1 cellular context compared by ENCODE assay signal in the genomic region with DNA sequence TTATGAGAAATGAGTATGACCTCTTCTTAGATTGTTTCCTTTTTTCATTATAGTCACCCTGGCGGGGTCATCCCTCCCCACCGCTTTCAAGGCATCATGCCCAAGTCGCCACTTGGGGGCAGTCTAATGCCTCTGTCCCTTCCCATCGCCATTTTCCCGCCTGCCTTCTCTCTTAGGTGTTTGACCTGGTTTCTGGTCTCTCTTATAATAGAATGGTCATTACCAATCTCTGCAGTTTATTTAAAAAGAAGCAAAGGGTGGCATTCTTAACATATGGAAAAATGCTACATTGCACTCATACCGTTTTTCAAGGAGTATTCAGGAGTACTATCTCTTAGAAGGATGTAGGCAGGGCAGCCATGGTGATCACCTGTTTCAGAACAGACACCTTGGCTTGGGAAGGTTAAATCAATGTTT.
TF ChIP-seq lines count a peak whose summit lies in the region.

No MANE protein-coding gene starts in this region.

TF ChIP-seq in K562, 482 proteins besides CTCF, POLR2A, EP300 and RAD21 (continued from another document):
- TF ChIP-seq, protein P1, sequence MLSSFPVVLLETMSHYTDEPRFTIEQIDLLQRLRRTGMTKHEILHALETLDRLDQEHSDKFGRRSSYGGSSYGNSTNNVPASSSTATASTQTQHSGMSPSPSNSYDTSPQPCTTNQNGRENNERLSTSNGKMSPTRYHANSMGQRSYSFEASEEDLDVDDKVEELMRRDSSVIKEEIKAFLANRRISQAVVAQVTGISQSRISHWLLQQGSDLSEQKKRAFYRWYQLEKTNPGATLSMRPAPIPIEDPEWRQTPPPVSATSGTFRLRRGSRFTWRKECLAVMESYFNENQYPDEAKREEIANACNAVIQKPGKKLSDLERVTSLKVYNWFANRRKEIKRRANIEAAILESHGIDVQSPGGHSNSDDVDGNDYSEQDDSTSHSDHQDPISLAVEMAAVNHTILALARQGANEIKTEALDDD (IDR thresholded peaks at IDR 0.05): 0 out of 2 replicates have a peak, but pooled peaks have one; percentile 15
- 0 out of 2 replicates have a peak, but pooled peaks have one; percentile 43 for TF ChIP-seq FOSL1 (tag; conservative IDR thresholded peaks at IDR 0.05)
- peak; percentile 15 for TF ChIP-seq ZFP36 (IDR thresholded peaks at IDR 0.05; ENCODE audit: low read depth, low read length, partially characterized antibody)
- no peak for TF ChIP-seq ZNF232 (CRISPR knock-in tag; IDR thresholded peaks at IDR 0.05)
- 0 out of 2 replicates have a peak, but pooled peaks have one; percentile 54 for TF ChIP-seq ELF4 (CRISPR knock-in tag; IDR thresholded peaks at IDR 0.05)
- TF ChIP-seq HSF4 (CRISPR knock-in tag; IDR thresholded peaks at IDR 0.05; ENCODE audit: borderline replicate concordance): no peak
- TF ChIP-seq ATF1 (CRISPR knock-in tag; IDR thresholded peaks at IDR 0.05): no peak
- peak; percentile 20; the same call in 1 of the 2 replicates for TF ChIP-seq ATF1 (tag; IDR thresholded peaks at IDR 0.05)
- TF ChIP-seq CBX2 (IDR thresholded peaks at IDR 0.05; ENCODE audit: insufficient read depth, low read length, poor library complexity, severe bottlenecking): no peak
- 0 out of 4 replicates have a peak, but pooled peaks of 1 of the 2 experiments have one; percentile 39 for TF ChIP-seq KDM1A (IDR thresholded peaks at IDR 0.05)
- TF ChIP-seq ARID2 (IDR thresholded peaks at IDR 0.05): peak; percentile 96
- TF ChIP-seq CTBP1 (IDR thresholded peaks at IDR 0.05; ENCODE audit: borderline replicate concordance): peak; percentile 42; the same call in 1 of the 2 replicates
- peak; percentile 69; the same call in 1 of the 2 replicates for TF ChIP-seq E2F3 (CRISPR knock-in tag; IDR thresholded peaks at IDR 0.05)
- TF ChIP-seq, protein P2, sequence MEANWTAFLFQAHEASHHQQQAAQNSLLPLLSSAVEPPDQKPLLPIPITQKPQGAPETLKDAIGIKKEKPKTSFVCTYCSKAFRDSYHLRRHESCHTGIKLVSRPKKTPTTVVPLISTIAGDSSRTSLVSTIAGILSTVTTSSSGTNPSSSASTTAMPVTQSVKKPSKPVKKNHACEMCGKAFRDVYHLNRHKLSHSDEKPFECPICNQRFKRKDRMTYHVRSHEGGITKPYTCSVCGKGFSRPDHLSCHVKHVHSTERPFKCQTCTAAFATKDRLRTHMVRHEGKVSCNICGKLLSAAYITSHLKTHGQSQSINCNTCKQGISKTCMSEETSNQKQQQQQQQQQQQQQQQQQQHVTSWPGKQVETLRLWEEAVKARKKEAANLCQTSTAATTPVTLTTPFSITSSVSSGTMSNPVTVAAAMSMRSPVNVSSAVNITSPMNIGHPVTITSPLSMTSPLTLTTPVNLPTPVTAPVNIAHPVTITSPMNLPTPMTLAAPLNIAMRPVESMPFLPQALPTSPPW (CRISPR knock-in tag; IDR thresholded peaks at IDR 0.05): peak; percentile 78
- TF ChIP-seq DEAF1 (CRISPR knock-in tag; IDR thresholded peaks at IDR 0.05): peak; percentile 98
- no peak for TF ChIP-seq ESRRA (IDR thresholded peaks at IDR 0.05; ENCODE audit: borderline replicate concordance, low read depth)
- TF ChIP-seq L3MBTL2 (IDR thresholded peaks at IDR 0.05): peak; percentile 37; the same call in 1 of the 2 replicates
- peak; percentile 68; the same call in 1 of the 2 replicates for TF ChIP-seq NR2C1 (IDR thresholded peaks at IDR 0.05)
- TF ChIP-seq NR2C1 (tag; IDR thresholded peaks at IDR 0.05): peak; percentile 73
- TF ChIP-seq ZNF143 (CRISPR knock-in tag; IDR thresholded peaks at IDR 0.05): no peak
- no peak for TF ChIP-seq SPI1 (IDR thresholded peaks at IDR 0.05; ENCODE audit: borderline replicate concordance, low read depth, low read length)
- TF ChIP-seq, protein P3, sequence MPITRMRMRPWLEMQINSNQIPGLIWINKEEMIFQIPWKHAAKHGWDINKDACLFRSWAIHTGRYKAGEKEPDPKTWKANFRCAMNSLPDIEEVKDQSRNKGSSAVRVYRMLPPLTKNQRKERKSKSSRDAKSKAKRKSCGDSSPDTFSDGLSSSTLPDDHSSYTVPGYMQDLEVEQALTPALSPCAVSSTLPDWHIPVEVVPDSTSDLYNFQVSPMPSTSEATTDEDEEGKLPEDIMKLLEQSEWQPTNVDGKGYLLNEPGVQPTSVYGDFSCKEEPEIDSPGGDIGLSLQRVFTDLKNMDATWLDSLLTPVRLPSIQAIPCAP (CRISPR knock-in tag; IDR thresholded peaks at IDR 0.05; ENCODE audit: borderline replicate concordance): no peak
- peak; percentile 26 for TF ChIP-seq ASH1L (IDR thresholded peaks at IDR 0.05; ENCODE audit: borderline replicate concordance, low read depth, partially characterized antibody)
- peak in 1 of 2 experiments; percentile 60; a peak in 2 of 4 replicates for TF ChIP-seq RCOR1 (IDR thresholded peaks at IDR 0.05; ENCODE audit: borderline replicate concordance in 1 of 2, low read depth in 2 of 2, low read length in 2 of 2)
- TF ChIP-seq NFATC3 (IDR thresholded peaks at IDR 0.05): 0 out of 2 replicates have a peak, but pooled peaks have one; percentile 24
- TF ChIP-seq TBP (optimal IDR thresholded peaks at IDR 0.05; ENCODE audit: low read depth, low read length): peak; percentile 32
- TF ChIP-seq UBTF (IDR thresholded peaks at IDR 0.05; ENCODE audit: borderline replicate concordance in 1 of 2, low read depth in 2 of 2, low read length in 2 of 2): 0 out of 4 replicates have a peak, but pooled peaks of 1 of the 2 experiments have one; percentile 41
- TF ChIP-seq SMAD4 (CRISPR knock-in tag; conservative IDR thresholded peaks at IDR 0.05): 0 out of 2 replicates have a peak, but pooled peaks have one; percentile 23
- TF ChIP-seq MCM7 (IDR thresholded peaks at IDR 0.05): no peak
- peak; percentile 53; the same call in 1 of the 2 replicates for TF ChIP-seq ZNF766 (CRISPR knock-in tag; conservative IDR thresholded peaks at IDR 0.05)
- TF ChIP-seq, protein P4, sequence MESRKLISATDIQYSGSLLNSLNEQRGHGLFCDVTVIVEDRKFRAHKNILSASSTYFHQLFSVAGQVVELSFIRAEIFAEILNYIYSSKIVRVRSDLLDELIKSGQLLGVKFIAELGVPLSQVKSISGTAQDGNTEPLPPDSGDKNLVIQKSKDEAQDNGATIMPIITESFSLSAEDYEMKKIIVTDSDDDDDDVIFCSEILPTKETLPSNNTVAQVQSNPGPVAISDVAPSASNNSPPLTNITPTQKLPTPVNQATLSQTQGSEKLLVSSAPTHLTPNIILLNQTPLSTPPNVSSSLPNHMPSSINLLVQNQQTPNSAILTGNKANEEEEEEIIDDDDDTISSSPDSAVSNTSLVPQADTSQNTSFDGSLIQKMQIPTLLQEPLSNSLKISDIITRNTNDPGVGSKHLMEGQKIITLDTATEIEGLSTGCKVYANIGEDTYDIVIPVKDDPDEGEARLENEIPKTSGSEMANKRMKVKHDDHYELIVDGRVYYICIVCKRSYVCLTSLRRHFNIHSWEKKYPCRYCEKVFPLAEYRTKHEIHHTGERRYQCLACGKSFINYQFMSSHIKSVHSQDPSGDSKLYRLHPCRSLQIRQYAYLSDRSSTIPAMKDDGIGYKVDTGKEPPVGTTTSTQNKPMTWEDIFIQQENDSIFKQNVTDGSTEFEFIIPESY (CRISPR knock-in tag; IDR thresholded peaks at IDR 0.05): peak; percentile 89; the same call in 1 of the 2 replicates
- TF ChIP-seq, protein P5, sequence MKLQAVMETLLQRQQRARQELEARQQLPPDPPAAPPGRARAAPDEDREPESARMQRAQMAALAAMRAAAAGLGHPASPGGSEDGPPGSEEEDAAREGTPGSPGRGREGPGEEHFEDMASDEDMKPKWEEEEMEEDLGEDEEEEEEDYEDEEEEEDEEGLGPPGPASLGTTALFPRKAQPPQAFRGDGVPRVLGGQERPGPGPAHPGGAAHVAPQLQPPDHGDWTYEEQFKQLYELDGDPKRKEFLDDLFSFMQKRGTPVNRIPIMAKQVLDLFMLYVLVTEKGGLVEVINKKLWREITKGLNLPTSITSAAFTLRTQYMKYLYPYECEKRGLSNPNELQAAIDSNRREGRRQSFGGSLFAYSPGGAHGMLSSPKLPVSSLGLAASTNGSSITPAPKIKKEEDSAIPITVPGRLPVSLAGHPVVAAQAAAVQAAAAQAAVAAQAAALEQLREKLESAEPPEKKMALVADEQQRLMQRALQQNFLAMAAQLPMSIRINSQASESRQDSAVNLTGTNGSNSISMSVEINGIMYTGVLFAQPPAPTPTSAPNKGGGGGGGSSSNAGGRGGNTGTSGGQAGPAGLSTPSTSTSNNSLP (IDR thresholded peaks at IDR 0.05; ENCODE audit: borderline replicate concordance, low read depth, low read length): peak; percentile 40; the same call in 1 of the 2 replicates
- peak; percentile 55 to 93 (median 85) for TF ChIP-seq YY1 (IDR thresholded peaks at IDR 0.05; ENCODE audit: borderline replicate concordance in 1 of 3, control insufficient read depth in 1 of 3, extremely low read depth in 1 of 3, insufficient read depth in 3 of 3, insufficient read length in 1 of 3, insufficient replicate concordance in 2 of 3, low read depth in 1 of 3, low read length in 2 of 3)
- peak in 1 of 2 experiments; percentile 22 for TF ChIP-seq AFF1 (IDR thresholded peaks at IDR 0.05; ENCODE audit: low read depth in 1 of 2, partially characterized antibody in 2 of 2)
- TF ChIP-seq BCL6 (CRISPR knock-in tag; IDR thresholded peaks at IDR 0.05): no peak
- TF ChIP-seq, protein P6, sequence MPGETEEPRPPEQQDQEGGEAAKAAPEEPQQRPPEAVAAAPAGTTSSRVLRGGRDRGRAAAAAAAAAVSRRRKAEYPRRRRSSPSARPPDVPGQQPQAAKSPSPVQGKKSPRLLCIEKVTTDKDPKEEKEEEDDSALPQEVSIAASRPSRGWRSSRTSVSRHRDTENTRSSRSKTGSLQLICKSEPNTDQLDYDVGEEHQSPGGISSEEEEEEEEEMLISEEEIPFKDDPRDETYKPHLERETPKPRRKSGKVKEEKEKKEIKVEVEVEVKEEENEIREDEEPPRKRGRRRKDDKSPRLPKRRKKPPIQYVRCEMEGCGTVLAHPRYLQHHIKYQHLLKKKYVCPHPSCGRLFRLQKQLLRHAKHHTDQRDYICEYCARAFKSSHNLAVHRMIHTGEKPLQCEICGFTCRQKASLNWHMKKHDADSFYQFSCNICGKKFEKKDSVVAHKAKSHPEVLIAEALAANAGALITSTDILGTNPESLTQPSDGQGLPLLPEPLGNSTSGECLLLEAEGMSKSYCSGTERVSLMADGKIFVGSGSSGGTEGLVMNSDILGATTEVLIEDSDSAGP (CRISPR knock-in tag; IDR thresholded peaks at IDR 0.05): no peak
- peak; percentile 42 to 83; a peak in 1 of 4 replicates for TF ChIP-seq MAZ (CRISPR knock-in tag; conservative IDR thresholded peaks at IDR 0.05 in 1 of 2, IDR thresholded peaks at IDR 0.05 in 1 of 2)
- no peak for TF ChIP-seq JUND (IDR thresholded peaks at IDR 0.05; ENCODE audit: borderline replicate concordance, low read depth, low read length)
- TF ChIP-seq JUND (tag; IDR thresholded peaks at IDR 0.05; ENCODE audit: borderline replicate concordance, low read depth, low read length): peak; percentile 57; the same call in 1 of the 3 replicates
